In genomic region chr15:76035593-76035992, GRCh38 we compare ENCODE assay signal across 34 cellular contexts. TPM values are rescaled to one million over a fixed set of nuclear protein-coding genes. Genes with fewer than 3 reads are reported as not detected.
"Had no signal": no experiment of that assay in that cellular context is flagged by ENCODE, and none has a peak within 500 bp of the region (broad histone marks: within the 10 kb centered on the region; RNA-seq: fewer than 3 reads in every experiment).

No MANE protein-coding gene starts in this region.

- DNase-seq: dorsolateral prefrontal cortex; effector CD4-positive, alpha-beta T cell; foreskin fibroblast; gastrocnemius medialis; head of caudate nucleus; kidney; mucosa of descending colon; naive B cell; psoas muscle; right cardiac atrium; sigmoid colon; stimulated activated CD4-positive, alpha-beta T cell treated with anti-CD3 and anti-CD28 coated beads, Interleukin-2, amount 100 ng/mL, for 24 hours; stimulated activated CD4-positive, alpha-beta T cell treated with anti-CD3 and anti-CD28 coated beads, Interleukin-4, amount 100 ng/mL, for 24 hours; stimulated activated naive CD4-positive, alpha-beta T cell treated with Interleukin-2 at 50 U/mL for 16 hours; stomach; upper lobe of left lung had no signal

- ATAC-seq: esophagus mucosa; gastrocnemius medialis; left lobe of liver; mucosa of descending colon; natural killer cell treated with Interleukin-12 subunit alpha and Interleukin-12 subunit beta and Interleukin-15 and Interleukin-18, amount 100 ng/mL, for 72 hours; psoas muscle; right cardiac atrium; stimulated activated effector memory CD8-positive, alpha-beta T cell treated with anti-CD3 and anti-CD28 coated beads, Interleukin-12 subunit alpha, Interleukin-12 subunit beta, amount 100 ng/mL, for 72 hours had no signal

- H3K36me3 ChIP-seq: gastrocnemius medialis, sigmoid colon, stomach, thoracic aorta, tibial nerve, upper lobe of left lung had no signal

- H3K27ac ChIP-seq: dorsolateral prefrontal cortex, epithelial cell of prostate, gastrocnemius medialis, psoas muscle, sigmoid colon, stomach, thoracic aorta, tibial nerve, upper lobe of left lung had no signal

- H3K4me1 Mint-ChIP-seq: memory B cell; mesothelial cell of epicardium; naive B cell; stimulated activated effector memory CD8-positive, alpha-beta T cell treated with anti-CD3 and anti-CD28 coated beads, Interleukin-12 subunit alpha, Interleukin-12 subunit beta, amount 100 ng/mL, for 72 hours had no signal

- H3K4me3 Mint-ChIP-seq: memory B cell; mesothelial cell of epicardium; naive B cell; natural killer cell treated with Interleukin-12 subunit alpha and Interleukin-12 subunit beta and Interleukin-15 and Interleukin-18, amount 100 ng/mL, for 72 hours; neural crest cell; stimulated activated effector memory CD8-positive, alpha-beta T cell treated with anti-CD3 and anti-CD28 coated beads, Interleukin-12 subunit alpha, Interleukin-12 subunit beta, amount 100 ng/mL, for 72 hours had no signal

- H3K27ac Mint-ChIP-seq: memory B cell; mesothelial cell of epicardium; natural killer cell treated with Interleukin-12 subunit alpha and Interleukin-12 subunit beta and Interleukin-15 and Interleukin-18, amount 100 ng/mL, for 72 hours; stimulated activated effector memory CD8-positive, alpha-beta T cell treated with anti-CD3 and anti-CD28 coated beads, Interleukin-12 subunit alpha, Interleukin-12 subunit beta, amount 100 ng/mL, for 72 hours had no signal

- FAIRE-seq: colon, kidney, urothelium cell line had no signal

- H3K4me1 ChIP-seq: gastrocnemius medialis, psoas muscle, sigmoid colon, stomach, tibial nerve, upper lobe of left lung had no signal

- H3K4me3 ChIP-seq: dorsolateral prefrontal cortex, gastrocnemius medialis, lung, mucosa of descending colon, psoas muscle, sigmoid colon, stomach, thoracic aorta, tibial nerve, upper lobe of left lung had no signal

- H3K9me3 Mint-ChIP-seq: natural killer cell treated with Interleukin-12 subunit alpha and Interleukin-12 subunit beta and Interleukin-15 and Interleukin-18, amount 100 ng/mL, for 72 hours had no signal

- H3K9me3 ChIP-seq: gastrocnemius medialis, mucosa of descending colon, psoas muscle, thoracic aorta, upper lobe of left lung had no signal

- H3K36me3 Mint-ChIP-seq: memory B cell; mesothelial cell of epicardium; stimulated activated effector memory CD8-positive, alpha-beta T cell treated with anti-CD3 and anti-CD28 coated beads, Interleukin-12 subunit alpha, Interleukin-12 subunit beta, amount 100 ng/mL, for 72 hours had no signal

- H3K27me3 ChIP-seq: dorsolateral prefrontal cortex, gastrocnemius medialis, sigmoid colon, stomach, tibial nerve, upper lobe of left lung had no signal

RNA-seq across cellular contexts. Expression of gene NRG4, which starts 23.4 kb away (rescaled TPM):
- total RNA-seq: glomerular endothelial cell, neural crest cell, osteoblast, sigmoid colon, skeletal muscle tissue, subcutaneous adipose tissue, thoracic aorta had no signal
- polyA plus RNA-seq: right cardiac atrium had no signal

RNA-seq across cellular contexts. Expression of gene TMEM266, which starts 24.2 kb away (rescaled TPM):
- total RNA-seq: glomerular endothelial cell, left lobe of liver, osteoblast, renal cortical epithelial cell, skeletal muscle tissue, thoracic aorta had no signal
- polyA plus RNA-seq: right cardiac atrium had no signal
